ENCODE assay signal across 8 cellular contexts in the genomic region with DNA sequence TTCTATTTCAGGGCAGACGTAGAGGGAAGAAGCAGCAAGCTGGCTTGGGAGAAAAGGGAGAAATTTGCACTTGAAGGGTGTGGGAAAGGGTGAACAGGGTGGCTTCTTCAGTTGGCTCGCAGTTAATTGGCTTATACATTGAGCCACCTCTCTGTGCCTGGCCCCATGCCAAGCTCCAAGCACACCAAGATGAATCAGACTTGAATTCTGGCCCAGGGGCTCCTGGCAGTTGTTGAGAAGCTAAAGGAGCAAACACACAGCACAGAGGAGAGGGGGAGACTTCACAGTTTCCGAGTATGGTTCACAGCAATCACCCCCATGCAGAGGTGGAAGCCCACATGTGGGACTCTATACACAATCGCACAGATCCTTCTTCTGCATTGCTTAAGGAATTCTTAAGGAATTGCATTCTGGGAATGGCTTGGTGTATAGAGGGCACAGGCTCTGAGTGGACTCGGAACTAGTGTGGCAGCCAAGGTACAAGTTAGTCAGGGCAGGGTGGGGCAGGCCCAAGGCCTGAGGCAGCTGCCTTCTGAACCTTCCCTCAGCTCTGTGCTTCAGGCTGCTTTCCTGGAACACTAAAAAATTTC. TPM values are rescaled to one million over a fixed set of nuclear protein-coding genes. Genes with fewer than 3 reads are reported as not detected.
A peak's percentile ranks its signal among the peaks of the same experiment; 100 is the strongest.
DNase-seq lines count a peak whose midpoint lies in the region; ATAC-seq, FAIRE-seq and TF ChIP-seq lines count a peak whose summit lies in the region.

No MANE protein-coding gene starts in this region.

- peaks cover 67% of the 10 kb centered on the region for H3K4me1 ChIP-seq in foreskin keratinocyte
- H3K4me1 ChIP-seq in neutrophil (ENCODE audit: control insufficient read depth in 1 of 2, insufficient read depth in 1 of 2, low read depth in 1 of 2, low read length in 1 of 2): peaks cover 58 to 76% of the 10 kb centered on the region in 2 experiments

- TF ChIP-seq CTCF in foreskin keratinocyte (conservative IDR thresholded peaks at IDR 0.05): no peak
- no peak for TF ChIP-seq CTCF in neutrophil (IDR thresholded peaks at IDR 0.05)
- TF ChIP-seq CTCF in D721Med (IDR thresholded peaks at IDR 0.05; ENCODE audit: insufficient read depth, missing control alignments): no peak

- FAIRE-seq in HTR-8/SVneo (lab: Jason Lieb, UNC) (no peak), D721Med (lab: Jason Lieb, UNC) (no peak)

- no peaks in the 10 kb centered on the region for H3K9me3 ChIP-seq in neutrophil

- no peaks in the 10 kb centered on the region for H3K36me3 ChIP-seq in neutrophil

- DNase-seq in AG20443 (ENCODE audit: low spot score) (peak; percentile 65), HTR-8/SVneo (ENCODE audit: insufficient read length, low spot score) (peak; percentile 57), SHP77 treated with DMSO at 0.1 percent for 48 hours (lab: John Stamatoyannopoulos, UW) (peak; percentile 26), foreskin keratinocyte (peak; percentile 89 to 95), substantia nigra (lab: John Stamatoyannopoulos, UW) (peak in 46 of 49 donors; percentile 12 to 95 (median 62)), D721Med (ENCODE audit: insufficient read length, low spot score) (no peak)
- peak; percentile 91 for DNase-seq in activated effector memory CD4-positive, alpha-beta T cell treated with anti-CD3 and anti-CD28 coated beads, Interleukin-2, amount 50 U/mL, for 16 hours

- peak overlapping the region; percentile 77 to 83 for H3K4me3 ChIP-seq in neutrophil (ENCODE audit: low read depth in 1 of 2, low read length in 1 of 2)

- peak; percentile 73 for ATAC-seq in foreskin keratinocyte

- peak overlapping the region; percentile 93 for H3K27ac ChIP-seq in foreskin keratinocyte
- H3K27ac ChIP-seq in neutrophil: peak overlapping the region; percentile 92
- H3K27ac ChIP-seq in substantia nigra (ENCODE audit: low read depth, low read length, poor library complexity, severe bottlenecking): peak overlapping the region; percentile 99

- H3K27me3 ChIP-seq in foreskin keratinocyte: no peaks in the 10 kb centered on the region
- no peaks in the 10 kb centered on the region for H3K27me3 ChIP-seq in neutrophil

RNA-seq across cellular contexts. Expression of a gene that starts 1.5 kb away (rescaled TPM):
- 50.4 and 69.2 TPM in 2 replicates for total RNA-seq in foreskin keratinocyte
- 40.9 and 52.1 TPM in 2 replicates for polyA plus RNA-seq in foreskin keratinocyte

RNA-seq across cellular contexts. Expression of a gene that starts 6.1 kb away (rescaled TPM):
- total RNA-seq in foreskin keratinocyte: 62.2 and 68.7 TPM in 2 replicates
- polyA plus RNA-seq in foreskin keratinocyte: 40.9 and 43.7 TPM in 2 replicates

RNA-seq across cellular contexts. Expression of a gene that starts 34.1 kb away (rescaled TPM):
- 23.6 and 29.2 TPM in 2 replicates for total RNA-seq in foreskin keratinocyte
- 3.7 and 4.0 TPM in 2 replicates for polyA plus RNA-seq in foreskin keratinocyte

RNA-seq across cellular contexts. Expression of a gene that starts 36.2 kb away (rescaled TPM):
- not detected in 2 replicates for total RNA-seq in foreskin keratinocyte
- not detected in 2 replicates for polyA plus RNA-seq in foreskin keratinocyte
